ENCODE assay signal across 27 cellular contexts in the genomic region with DNA sequence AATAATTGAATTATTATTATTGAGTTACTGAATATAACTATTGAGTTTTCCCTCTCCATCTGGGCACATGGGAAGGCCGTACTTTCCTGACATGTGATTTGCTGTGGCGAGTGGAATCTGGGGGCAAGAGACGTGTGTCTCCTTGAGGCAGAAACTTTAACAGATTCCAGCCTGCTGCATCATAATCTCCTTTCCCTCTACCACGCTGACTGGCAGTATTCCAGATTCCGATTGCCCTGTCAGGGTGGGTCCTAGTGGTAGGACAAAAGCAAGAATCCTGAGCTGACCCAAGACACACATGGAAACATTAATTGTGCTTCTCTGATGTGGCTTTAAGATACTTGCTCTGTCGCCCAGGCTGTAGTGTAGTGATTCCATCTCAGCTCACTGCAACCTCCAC.
"Had no signal": no experiment of that assay in that cellular context is flagged by ENCODE, and none has a peak within 500 bp of the region (broad histone marks: within the 10 kb centered on the region; RNA-seq: fewer than 3 reads in every experiment).

No MANE protein-coding gene starts in this region.

- DNase-seq: activated CD4-positive, alpha-beta T cell treated with anti-CD3 and anti-CD28 coated beads for 36 hours; activated CD4-positive, alpha-beta T cell treated with anti-CD3 and anti-CD28 coated beads, Interleukin-2, amount 50 U/mL, for 4 hours; activated CD4-positive, CD25-positive, alpha-beta regulatory T cell; activated CD8-positive, alpha-beta memory T cell treated with anti-CD3 and anti-CD28 coated beads, Interleukin-2, amount 50 U/mL, for 4 hours; activated effector memory CD4-positive, alpha-beta T cell treated with anti-CD3 and anti-CD28 coated beads, Interleukin-2, amount 50 U/mL, for 16 hours; activated naive CD4-positive, alpha-beta T cell treated with anti-CD3 and anti-CD28 coated beads for 36 hours; activated naive CD8-positive, alpha-beta T cell treated with anti-CD3 and anti-CD28 coated beads for 36 hours; activated T-cell treated with anti-CD3 and anti-CD28 coated beads, Interleukin-2, amount 50 U/mL, for 1 hour; adrenal gland; central memory CD4-positive, alpha-beta T cell; left lung; mucosa of descending colon; naive B cell; nephron progenitor cell; ovary; spleen; stimulated activated naive CD4-positive, alpha-beta T cell; T-helper 1 cell; tibial artery had no signal

- H3K27ac ChIP-seq: adrenal gland, ascending aorta, left lung, neutrophil, ovary, spleen, suprapubic skin, tibial artery had no signal

- H3K4me1 ChIP-seq: left lung had no signal

- H3K27me3 ChIP-seq: adrenal gland, ascending aorta, left lung, neutrophil, ovary, spleen, suprapubic skin, tibial artery had no signal

- ATAC-seq: activated CD4-positive, alpha-beta T cell treated with anti-CD3 and anti-CD28 coated beads for 36 hours; esophagus mucosa; left lung; mucosa of descending colon had no signal

- H3K36me3 ChIP-seq: adrenal gland, ascending aorta, left lung, neutrophil, ovary, spleen, suprapubic skin, tibial artery had no signal

- FAIRE-seq: endothelial cell of umbilical vein, frontal cortex, islet of Langerhans had no signal

- H3K4me3 ChIP-seq: adrenal gland, ascending aorta, left lung, lung, mucosa of descending colon, ovary, spleen, suprapubic skin, tibial artery had no signal

- H3K9me3 ChIP-seq: adrenal gland, ascending aorta, left lung, mucosa of descending colon, neutrophil, ovary, spleen, suprapubic skin, tibial artery had no signal
